19 cellular contexts compared by ENCODE assay signal in genomic region chr7:143392875-143393266, GRCh38. TPM values are rescaled to one million over a fixed set of nuclear protein-coding genes. Genes with fewer than 3 reads are reported as not detected.
DNase-seq lines count a peak whose midpoint lies in the region; ATAC-seq and TF ChIP-seq lines count a peak whose summit lies in the region.
"Had no signal": no experiment of that assay in that cellular context is flagged by ENCODE, and none has a peak within 500 bp of the region (broad histone marks: within the 10 kb centered on the region; RNA-seq: fewer than 3 reads in every experiment).

No MANE protein-coding gene starts in this region.

- CTCF ChIA-PET in activated CD8-positive, alpha-beta T cell treated with anti-CD3 and anti-CD28 coated beads, Interleukin-2, amount 10 ng/mL, durations not matched to agents 7 days and 5 days (lab: Charles Lee) = interaction anchor here (1.0 to 1.7 kb wide), 2 partner anchors 13 to 23 kb away, joined by 3 to 7 read pairs; no protein-coding TSS in a partner anchor
- CTCF ChIA-PET in activated CD8-positive, alpha-beta T cell treated with anti-CD3 and anti-CD28 coated beads for 36 hours (lab: Charles Lee) = interaction anchor here (0.9 to 3.7 kb wide), 7 partner anchors 8 to 153 kb away, joined by 3 to 9 read pairs (median 4); partner anchors contain the start of gene EPHA1
- CTCF ChIA-PET in HEK293T (lab: Yijun Ruan, JAX) = no interaction called here

- no peaks in the 10 kb centered on the region for H3K27me3 Mint-ChIP-seq in activated CD8-positive, alpha-beta T cell treated with anti-CD3 and anti-CD28 coated beads, Interleukin-2, amount 10 ng/mL, durations not matched to agents 7 days and 5 days (ENCODE audit: low read depth)
- H3K27me3 Mint-ChIP-seq in activated CD8-positive, alpha-beta T cell treated with anti-CD3 and anti-CD28 coated beads for 36 hours = no peaks in the 10 kb centered on the region
- H3K27me3 Mint-ChIP-seq in mesothelial cell of epicardium (ENCODE audit: low read depth) (no peaks in the 10 kb centered on the region), type B pancreatic cell (no peaks in the 10 kb centered on the region)
- H3K27me3 Mint-ChIP-seq: progenitor cell of endocrine pancreas had no signal

- no peak overlapping the region for H3K4me3 ChIP-seq in coronary artery

- no peak for DNase-seq in activated CD8-positive, alpha-beta T cell treated with anti-CD3 and anti-CD28 coated beads, Interleukin-2, amount 10 ng/mL, durations not matched to agents 7 days and 5 days
- DNase-seq in activated CD8-positive, alpha-beta T cell treated with anti-CD3 and anti-CD28 coated beads for 36 hours = no peak
- DNase-seq in coronary artery (ENCODE audit: low spot score) (no peak), mesothelial cell of epicardium (ENCODE audit: low spot score in 2 of 2, unreplicated experiment in 2 of 2) (no peak), type B pancreatic cell (ENCODE audit: extremely low spot score, unreplicated experiment) (no peak), RKO (ENCODE audit: low spot score) (no peak), HEK293T (ENCODE audit: extremely low spot score) (no peak), iPS-NIHi7 (ENCODE audit: extremely low spot score) (no peak)
- DNase-seq: 8988T; activated CD4-positive, alpha-beta T cell treated with anti-CD3 and anti-CD28 coated beads for 4 hours; activated T-cell treated with anti-CD3 and anti-CD28 coated beads, Interleukin-2, amount 50 U/mL, for 48 hours; NCI-H1105; NCI-H2171; T-helper 9 cell had no signal

- H3K4me3 Mint-ChIP-seq in activated CD8-positive, alpha-beta T cell treated with anti-CD3 and anti-CD28 coated beads, Interleukin-2, amount 10 ng/mL, durations not matched to agents 7 days and 5 days = no peak overlapping the region
- no peak overlapping the region for H3K4me3 Mint-ChIP-seq in activated CD8-positive, alpha-beta T cell treated with anti-CD3 and anti-CD28 coated beads for 36 hours
- H3K4me3 Mint-ChIP-seq in mesothelial cell of epicardium (no peak overlapping the region), type B pancreatic cell (no peak overlapping the region)

- peak overlapping the region; percentile 87 to 95 for H3K27ac ChIP-seq in coronary artery
- H3K27ac ChIP-seq: C4-2B, HL-60, KMS-11 had no signal

- H3K4me1 Mint-ChIP-seq in activated CD8-positive, alpha-beta T cell treated with anti-CD3 and anti-CD28 coated beads, Interleukin-2, amount 10 ng/mL, durations not matched to agents 7 days and 5 days (ENCODE audit: low read depth) = peaks cover 34% of the 10 kb centered on the region
- H3K4me1 Mint-ChIP-seq in activated CD8-positive, alpha-beta T cell treated with anti-CD3 and anti-CD28 coated beads for 36 hours (ENCODE audit: low read depth) = peaks cover 18% of the 10 kb centered on the region
- H3K4me1 Mint-ChIP-seq in mesothelial cell of epicardium (peaks cover 16% of the 10 kb centered on the region), type B pancreatic cell (ENCODE audit: unreplicated experiment) (no peaks in the 10 kb centered on the region)

- no peaks in the 10 kb centered on the region for H3K9me3 Mint-ChIP-seq in activated CD8-positive, alpha-beta T cell treated with anti-CD3 and anti-CD28 coated beads, Interleukin-2, amount 10 ng/mL, durations not matched to agents 7 days and 5 days (ENCODE audit: insufficient read depth)
- no peaks in the 10 kb centered on the region for H3K9me3 Mint-ChIP-seq in activated CD8-positive, alpha-beta T cell treated with anti-CD3 and anti-CD28 coated beads for 36 hours
- H3K9me3 Mint-ChIP-seq in mesothelial cell of epicardium = no peaks in the 10 kb centered on the region
- H3K9me3 Mint-ChIP-seq in type B pancreatic cell = no peaks in the 10 kb centered on the region

- H3K27ac Mint-ChIP-seq in activated CD8-positive, alpha-beta T cell treated with anti-CD3 and anti-CD28 coated beads, Interleukin-2, amount 10 ng/mL, durations not matched to agents 7 days and 5 days = peak overlapping the region; percentile 34
- H3K27ac Mint-ChIP-seq in activated CD8-positive, alpha-beta T cell treated with anti-CD3 and anti-CD28 coated beads for 36 hours = no peak overlapping the region
- H3K27ac Mint-ChIP-seq in mesothelial cell of epicardium (peak overlapping the region; percentile 21), type B pancreatic cell (peak overlapping the region; percentile 36)
- H3K27ac Mint-ChIP-seq: progenitor cell of endocrine pancreas had no signal

- no peak for TF ChIP-seq CTCF in activated CD8-positive, alpha-beta T cell treated with anti-CD3 and anti-CD28 coated beads for 36 hours (IDR thresholded peaks at IDR 0.05)
- TF ChIP-seq CTCF in coronary artery (IDR thresholded peaks at IDR 0.05) (no peak), mesothelial cell of epicardium (IDR thresholded peaks at IDR 0.05; ENCODE audit: unreplicated experiment) (no peak), type B pancreatic cell (conservative IDR thresholded peaks at IDR 0.05) (no peak)

- ATAC-seq in activated CD8-positive, alpha-beta T cell treated with anti-CD3 and anti-CD28 coated beads, Interleukin-2, amount 10 ng/mL, durations not matched to agents 7 days and 5 days = no peak
- no peak for ATAC-seq in activated CD8-positive, alpha-beta T cell treated with anti-CD3 and anti-CD28 coated beads for 36 hours

- peaks cover 59% of the 10 kb centered on the region for H3K36me3 Mint-ChIP-seq in activated CD8-positive, alpha-beta T cell treated with anti-CD3 and anti-CD28 coated beads, Interleukin-2, amount 10 ng/mL, durations not matched to agents 7 days and 5 days (ENCODE audit: low read depth)
- H3K36me3 Mint-ChIP-seq in activated CD8-positive, alpha-beta T cell treated with anti-CD3 and anti-CD28 coated beads for 36 hours (ENCODE audit: low read depth) = peaks cover 19% of the 10 kb centered on the region
- peaks cover 35% of the 10 kb centered on the region for H3K36me3 Mint-ChIP-seq in mesothelial cell of epicardium
- H3K36me3 Mint-ChIP-seq in type B pancreatic cell = peaks cover 12% of the 10 kb centered on the region

- intact Hi-C loops in activated CD8-positive, alpha-beta T cell treated with anti-CD3 and anti-CD28 coated beads for 36 hours (cut with micrococcal nuclease) = no loop called here

- POLR2A ChIA-PET in activated CD8-positive, alpha-beta T cell treated with anti-CD3 and anti-CD28 coated beads, Interleukin-2, amount 10 ng/mL, durations not matched to agents 7 days and 5 days (lab: Charles Lee) = interaction anchor here (1.6 to 3.2 kb wide), 2 partner anchors 9 to 14 kb away, joined by 3 to 9 read pairs; no protein-coding TSS in a partner anchor
- POLR2A ChIA-PET in activated CD8-positive, alpha-beta T cell treated with anti-CD3 and anti-CD28 coated beads for 36 hours (lab: Charles Lee) = interaction anchor here (1.3 to 2.0 kb wide), 4 partner anchors 9 to 18 kb away, joined by 4 to 5 read pairs (median 5); partner anchors contain the start of gene EPHA1
- POLR2A ChIA-PET in HEK293T (lab: Yijun Ruan, JAX) = interaction anchor here (1.6 to 2.5 kb wide), 2 partner anchors 9 to 11 kb away, joined by 3 to 7 read pairs; partner anchors contain the start of gene ZYX

TF ChIP-seq in HEK293T, 16 proteins besides CTCF, POLR2A, EP300 and RAD21:
- TF ChIP-seq PKNOX1 (IDR thresholded peaks at IDR 0.05) (no peak), SP1 (IDR thresholded peaks at IDR 0.05) (no peak), FOXK2 (IDR thresholded peaks at IDR 0.05) (no peak), L3MBTL2 (conservative IDR thresholded peaks at IDR 0.05) (no peak), ZNF384 (IDR thresholded peaks at IDR 0.05) (no peak), BHLHE40 (IDR thresholded peaks at IDR 0.05; ENCODE audit: borderline replicate concordance) (no peak)

RNA-seq across cellular contexts. Expression of gene ZYX, which starts 11.7 kb away (rescaled TPM):
- total RNA-seq in activated CD8-positive, alpha-beta T cell treated with anti-CD3 and anti-CD28 coated beads, Interleukin-2, amount 10 ng/mL, durations not matched to agents 7 days and 5 days = 100 to 1,000 TPM; 179 to 192 TPM
- total RNA-seq in activated CD8-positive, alpha-beta T cell treated with anti-CD3 and anti-CD28 coated beads for 36 hours = 100 to 1,000 TPM; 111 to 120 TPM
- total RNA-seq in mesothelial cell of epicardium (284 to 295 TPM (median 290 TPM) in 3 replicates), type B pancreatic cell (ENCODE audit: low replicate concordance) (73.2 and 107 TPM in 2 replicates)

RNA-seq across cellular contexts. Expression of gene EPHA1, which starts 15.8 kb away (rescaled TPM):
- total RNA-seq in activated CD8-positive, alpha-beta T cell treated with anti-CD3 and anti-CD28 coated beads, Interleukin-2, amount 10 ng/mL, durations not matched to agents 7 days and 5 days = 10 to 100 TPM; 12.4 to 15.7 TPM
- total RNA-seq in activated CD8-positive, alpha-beta T cell treated with anti-CD3 and anti-CD28 coated beads for 36 hours = 1 to 10 TPM; 2.4 to 2.8 TPM
- total RNA-seq in mesothelial cell of epicardium (23.2 to 28.8 TPM (median 27.3 TPM) in 3 replicates), type B pancreatic cell (ENCODE audit: low replicate concordance) (18.0 and 40.1 TPM in 2 replicates)

RNA-seq across cellular contexts. Expression of gene FAM131B, which starts 30.4 kb away (rescaled TPM):
- 1 to 10 TPM; 2.2 to 2.4 TPM for total RNA-seq in activated CD8-positive, alpha-beta T cell treated with anti-CD3 and anti-CD28 coated beads, Interleukin-2, amount 10 ng/mL, durations not matched to agents 7 days and 5 days
- total RNA-seq in activated CD8-positive, alpha-beta T cell treated with anti-CD3 and anti-CD28 coated beads for 36 hours = 1 to 10 TPM; 2.7 to 2.9 TPM
- total RNA-seq in mesothelial cell of epicardium (5.6 to 6.1 TPM (median 5.8 TPM) in 3 replicates), type B pancreatic cell (ENCODE audit: low replicate concordance) (2.1 and 6.5 TPM in 2 replicates)

RNA-seq across cellular contexts. Expression of gene TAS2R60, which starts 50.4 kb away (rescaled TPM):
- total RNA-seq in activated CD8-positive, alpha-beta T cell treated with anti-CD3 and anti-CD28 coated beads, Interleukin-2, amount 10 ng/mL, durations not matched to agents 7 days and 5 days = under 1 TPM; 0.26 to 0.29 TPM
- total RNA-seq in activated CD8-positive, alpha-beta T cell treated with anti-CD3 and anti-CD28 coated beads for 36 hours = not detected
- total RNA-seq in mesothelial cell of epicardium (not detected in 3 replicates), type B pancreatic cell (ENCODE audit: low replicate concordance) (not detected in 2 replicates)
- total RNA-seq: cerebellum, progenitor cell of endocrine pancreas had no signal
